In genomic region chr9:22157831-22158230, GRCh38 we compare ENCODE assay signal across 10 cellular contexts.
"Had no signal": no experiment of that assay in that cellular context is flagged by ENCODE, and none has a peak within 500 bp of the region (broad histone marks: within the 10 kb centered on the region; RNA-seq: fewer than 3 reads in every experiment).

No MANE protein-coding gene starts in this region.

- H3K4me1 Mint-ChIP-seq: nephron had no signal

- H3K36me3 ChIP-seq: gastrocnemius medialis had no signal

- H3K4me3 Mint-ChIP-seq: activated naive CD8-positive, alpha-beta T cell treated with anti-CD3 and anti-CD28 coated beads for 36 hours; nephron; stimulated activated naive CD8-positive, alpha-beta T cell treated with anti-CD3 and anti-CD28 coated beads, Interleukin-15, Interleukin-2, amounts not matched to agents 100 ng/mL and 50 ng/mL, for 24 hours; T-helper 2 cell treated with Interferon-gamma antibody and Interleukin-4, amounts not matched to agents 5 μg/mL and 100 μg/mL, for 36 hours had no signal

- H3K36me3 Mint-ChIP-seq: activated naive CD8-positive, alpha-beta T cell treated with anti-CD3 and anti-CD28 coated beads for 36 hours had no signal

- H3K27me3 ChIP-seq: gastrocnemius medialis had no signal

- H3K9me3 ChIP-seq: gastrocnemius medialis, mucosa of descending colon had no signal

- H3K27ac Mint-ChIP-seq: activated naive CD8-positive, alpha-beta T cell treated with anti-CD3 and anti-CD28 coated beads for 36 hours; nephron; stimulated activated naive CD8-positive, alpha-beta T cell treated with anti-CD3 and anti-CD28 coated beads, Interleukin-15, Interleukin-2, amounts not matched to agents 100 ng/mL and 50 ng/mL, for 24 hours; T-helper 2 cell treated with Interferon-gamma antibody and Interleukin-4, amounts not matched to agents 5 μg/mL and 100 μg/mL, for 36 hours had no signal

- DNase-seq: activated gamma-delta T cell treated with Interleukin-2 at 50 U/mL for 16 hours; activated naive CD8-positive, alpha-beta T cell treated with anti-CD3 and anti-CD28 coated beads for 36 hours; gastrocnemius medialis; kidney glomerular epithelial cell; mucosa of descending colon; stimulated activated CD4-positive, alpha-beta T cell treated with anti-CD3 and anti-CD28 coated beads, Interleukin-4, amount 100 ng/mL, for 1 hour; stimulated activated CD8-positive, alpha-beta memory T cell treated with anti-CD3 and anti-CD28 coated beads, Interleukin-4, amount 100 ng/mL, for 48 hours had no signal

- H3K27ac ChIP-seq: gastrocnemius medialis had no signal

- ATAC-seq: gastrocnemius medialis had no signal

- H3K4me3 ChIP-seq: gastrocnemius medialis, mucosa of descending colon had no signal

- H3K9me3 Mint-ChIP-seq: activated naive CD8-positive, alpha-beta T cell treated with anti-CD3 and anti-CD28 coated beads for 36 hours; nephron; stimulated activated naive CD8-positive, alpha-beta T cell treated with anti-CD3 and anti-CD28 coated beads, Interleukin-15, Interleukin-2, amounts not matched to agents 100 ng/mL and 50 ng/mL, for 24 hours; T-helper 2 cell treated with Interferon-gamma antibody and Interleukin-4, amounts not matched to agents 5 μg/mL and 100 μg/mL, for 36 hours had no signal
